Comparison of ENCODE assay signal across 1 cellular context in the genomic region with DNA sequence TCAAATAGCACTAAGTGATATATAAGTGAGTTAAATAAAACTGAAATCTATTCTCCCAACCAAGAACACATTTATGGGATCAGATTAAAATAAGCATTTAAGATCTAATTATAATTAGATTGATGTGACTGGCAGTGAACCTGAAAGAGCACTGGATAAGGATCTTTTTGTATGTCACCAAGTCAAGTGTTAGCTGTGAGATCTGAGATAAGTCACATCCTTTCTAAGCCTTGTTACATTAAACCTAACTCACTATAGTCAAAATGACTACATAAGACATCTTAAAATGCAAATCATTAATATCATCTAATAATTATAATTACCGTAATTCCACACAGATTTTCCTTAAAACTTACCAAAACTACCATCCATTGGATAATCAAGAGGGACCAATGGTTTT.
TF ChIP-seq lines count a peak whose summit lies in the region.

No MANE protein-coding gene starts in this region.

TF ChIP-seq in endothelial cell of umbilical vein, 7 proteins besides CTCF, POLR2A, EP300 and RAD21:
- TF ChIP-seq, protein P1, sequence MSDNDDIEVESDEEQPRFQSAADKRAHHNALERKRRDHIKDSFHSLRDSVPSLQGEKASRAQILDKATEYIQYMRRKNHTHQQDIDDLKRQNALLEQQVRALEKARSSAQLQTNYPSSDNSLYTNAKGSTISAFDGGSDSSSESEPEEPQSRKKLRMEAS (IDR thresholded peaks at IDR 0.05; ENCODE audit: insufficient read depth, insufficient read length), result no peak
- TF ChIP-seq JUN (IDR thresholded peaks at IDR 0.05; ENCODE audit: borderline replicate concordance, insufficient read depth, insufficient read length, low read depth), result no peak
- TF ChIP-seq EZH2 (IDR thresholded peaks at IDR 0.05; ENCODE audit: borderline replicate concordance, low read depth, low read length, severe bottlenecking), result no peak
- no peak for TF ChIP-seq FOS (IDR thresholded peaks at IDR 0.05; ENCODE audit: borderline replicate concordance, insufficient read depth, low read length)
